In the genomic region with DNA sequence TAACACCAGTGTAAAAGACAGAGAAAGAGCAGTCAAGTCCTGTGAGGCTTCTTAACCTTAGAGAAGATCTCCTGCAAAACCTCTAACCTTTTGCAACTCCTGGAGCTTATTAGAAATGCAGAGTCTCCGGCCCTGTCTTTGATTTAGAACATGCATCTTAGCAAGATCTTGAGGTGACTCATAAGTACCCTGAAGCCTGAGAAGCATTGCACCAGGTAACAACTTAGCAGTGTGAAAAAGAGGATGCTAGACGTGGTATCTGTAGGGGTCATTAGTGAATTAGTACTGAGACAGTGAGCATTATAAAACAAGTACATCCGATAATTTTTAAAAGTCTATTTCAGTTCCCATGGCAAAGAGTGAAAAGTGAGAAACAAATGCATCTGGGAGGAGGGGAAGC, we compare ENCODE assay signal across 19 cellular contexts. TPM values are rescaled to one million over a fixed set of nuclear protein-coding genes. Genes with fewer than 3 reads are reported as not detected.
DNase-seq lines count a peak whose midpoint lies in the region; ATAC-seq and TF ChIP-seq lines count a peak whose summit lies in the region.
"Had no signal": no experiment of that assay in that cellular context is flagged by ENCODE, and none has a peak within 500 bp of the region (broad histone marks: within the 10 kb centered on the region; RNA-seq: fewer than 3 reads in every experiment).

No MANE protein-coding gene starts in this region.

- BruUV-seq in MCF 10A (replicated peaks; lab: Mats Ljungman, UMichigan), result no TSS peak

- no peaks in the 10 kb centered on the region for H3K36me3 ChIP-seq in breast epithelium
- no peaks in the 10 kb centered on the region for H3K36me3 ChIP-seq in KMS-11 (ENCODE audit: insufficient read depth)
- H3K36me3 ChIP-seq in stomach smooth muscle (ENCODE audit: control insufficient read depth in 2 of 2, insufficient read depth in 2 of 2, low read length in 2 of 2), result no peaks in the 10 kb centered on the region

- H3K4me3 Mint-ChIP-seq in MCF 10A (ENCODE audit: unreplicated experiment), result no peak overlapping the region
- peak overlapping the region; percentile 84 for H3K4me3 Mint-ChIP-seq in glutamatergic neuron (ENCODE audit: unreplicated experiment)
- H3K4me3 Mint-ChIP-seq: naive B cell; stimulated activated naive CD8-positive, alpha-beta T cell treated with anti-CD3 and anti-CD28 coated beads, Interleukin-15, amount 100 ng/mL, for 72 hours had no signal

- H3K9ac ChIP-seq in KMS-11 (no peak overlapping the region), stomach smooth muscle (ENCODE audit: low read length in 2 of 2) (no peak overlapping the region)

- no peak overlapping the region for H2AFZ ChIP-seq in KMS-11 (ENCODE audit: low read depth)

- POLR2A ChIA-PET in MCF 10A (lab: Yijun Ruan, JAX), result interaction anchor here (0.9 to 5.4 kb wide), 5 partner anchors 13 to 31 kb away, joined by 3 to 49 read pairs (median 10); no protein-coding TSS in a partner anchor

- H3K27ac Mint-ChIP-seq in MCF 10A (ENCODE audit: low read depth, unreplicated experiment), result peak overlapping the region; percentile 52
- peak overlapping the region; percentile 99 for H3K27ac Mint-ChIP-seq in glutamatergic neuron (ENCODE audit: unreplicated experiment)
- H3K27ac Mint-ChIP-seq: stimulated activated naive CD8-positive, alpha-beta T cell treated with anti-CD3 and anti-CD28 coated beads, Interleukin-15, amount 100 ng/mL, for 72 hours had no signal

- H3K4me1 Mint-ChIP-seq in MCF 10A (ENCODE audit: insufficient read depth, unreplicated experiment), result peaks cover 33% of the 10 kb centered on the region
- peaks cover 82% of the 10 kb centered on the region for H3K4me1 Mint-ChIP-seq in glutamatergic neuron (ENCODE audit: low read depth, unreplicated experiment)

- H3K4me3 ChIP-seq in breast epithelium, result no peak overlapping the region
- no peak overlapping the region for H3K4me3 ChIP-seq in KMS-11 (IDR thresholded peaks at IDR 0.05; ENCODE audit: insufficient read depth, low read depth, low read length)
- H3K4me3 ChIP-seq in stomach smooth muscle (ENCODE audit: low read length in 2 of 2), result no peak overlapping the region
- H3K4me3 ChIP-seq: body of pancreas had no signal

- CTCF ChIA-PET in MCF 10A (lab: Yijun Ruan, JAX), result interaction anchor here (0.8 to 3.3 kb wide), 7 partner anchors 12 to 148 kb away, joined by 3 to 11 read pairs (median 5); no protein-coding TSS in a partner anchor

- peak overlapping the region; percentile 81; the same call in 1 of the 2 replicates for H3K4me2 ChIP-seq in KMS-11

- H3K9me3 Mint-ChIP-seq in MCF 10A (ENCODE audit: unreplicated experiment), result no peaks in the 10 kb centered on the region
- peaks cover 32% of the 10 kb centered on the region for H3K9me3 Mint-ChIP-seq in glutamatergic neuron (ENCODE audit: unreplicated experiment)
- H3K9me3 Mint-ChIP-seq: naive B cell; stimulated activated naive CD8-positive, alpha-beta T cell treated with anti-CD3 and anti-CD28 coated beads, Interleukin-15, amount 100 ng/mL, for 72 hours had no signal

- TF ChIP-seq CTCF in MCF 10A (IDR thresholded peaks at IDR 0.05; ENCODE audit: unreplicated experiment) (no peak), breast epithelium (IDR thresholded peaks at IDR 0.05) (no peak), KMS-11 (conservative IDR thresholded peaks at IDR 0.05; ENCODE audit: low read depth, low read length) (no peak), glutamatergic neuron (IDR thresholded peaks at IDR 0.05; ENCODE audit: partially characterized antibody, unreplicated experiment) (no peak)

- H3K9me3 ChIP-seq in breast epithelium (no peaks in the 10 kb centered on the region), stomach smooth muscle (ENCODE audit: control insufficient read depth in 2 of 2, low read length in 2 of 2) (no peaks in the 10 kb centered on the region)
- H3K9me3 ChIP-seq: body of pancreas had no signal

- H3K27me3 ChIP-seq in breast epithelium (no peaks in the 10 kb centered on the region), KMS-11 (ENCODE audit: insufficient read depth, low read depth) (no peaks in the 10 kb centered on the region), stomach smooth muscle (ENCODE audit: control insufficient read depth in 1 of 2, insufficient read depth in 2 of 2, low read length in 2 of 2) (no peaks in the 10 kb centered on the region)
- H3K27me3 ChIP-seq: body of pancreas had no signal

- H3K27ac ChIP-seq in breast epithelium, result no peak overlapping the region
- H3K27ac ChIP-seq in KMS-11, result no peak overlapping the region; the same call in 1 of the 2 replicates
- H3K27ac ChIP-seq in stomach smooth muscle (ENCODE audit: low read length), result peak overlapping the region; percentile 19
- H3K27ac ChIP-seq: body of pancreas had no signal

- no peaks in the 10 kb centered on the region for H3K4me1 ChIP-seq in breast epithelium
- H3K4me1 ChIP-seq in KMS-11 (ENCODE audit: low read depth, poor library complexity, severe bottlenecking), result peaks cover 68% of the 10 kb centered on the region
- peaks cover 43% of the 10 kb centered on the region for H3K4me1 ChIP-seq in stomach smooth muscle (ENCODE audit: control insufficient read depth, insufficient read depth, low read length)
- H3K4me1 ChIP-seq: body of pancreas had no signal

- no peaks in the 10 kb centered on the region for H4K20me1 ChIP-seq in KMS-11 (ENCODE audit: insufficient read depth)

- H3K36me3 Mint-ChIP-seq in MCF 10A (ENCODE audit: insufficient read depth, unreplicated experiment) (no peaks in the 10 kb centered on the region), glutamatergic neuron (ENCODE audit: unreplicated experiment) (no peaks in the 10 kb centered on the region)
- H3K36me3 Mint-ChIP-seq: naive B cell had no signal

- H3K79me2 ChIP-seq in KMS-11 (ENCODE audit: insufficient read depth, low read depth), result no peaks in the 10 kb centered on the region

- ATAC-seq in HG02852 (IDR thresholded peaks at IDR 0.05; ENCODE audit: unreplicated experiment), result no peak
- ATAC-seq: body of pancreas; stimulated activated naive CD8-positive, alpha-beta T cell treated with anti-CD3 and anti-CD28 coated beads, Interleukin-15, amount 100 ng/mL, for 72 hours had no signal

- H3K27me3 Mint-ChIP-seq in MCF 10A (ENCODE audit: insufficient read depth, unreplicated experiment) (no peaks in the 10 kb centered on the region), glutamatergic neuron (ENCODE audit: unreplicated experiment) (peaks cover 26% of the 10 kb centered on the region)

- DNase-seq in MCF 10A (ENCODE audit: unreplicated experiment) (no peak), breast epithelium (ENCODE audit: low spot score in 2 of 2) (no peak), glutamatergic neuron (no peak), NCI-H2029 (lab: John Stamatoyannopoulos, UW) (no peak), RPMI8226 (no peak)
- DNase-seq: activated CD8-positive, alpha-beta memory T cell treated with anti-CD3 and anti-CD28 coated beads for 24 hours; activated gamma-delta T cell; body of pancreas; COR-L47; effector memory CD4-positive, alpha-beta T cell; HCEC 1CT; naive B cell; NCI-H1694; retina; SIG-M5; stimulated activated naive CD8-positive, alpha-beta T cell treated with anti-CD3 and anti-CD28 coated beads, Interleukin-15, amount 100 ng/mL, for 72 hours had no signal

- intact Hi-C loops in MCF 10A (cut with micrococcal nuclease), result no loop called here
- intact Hi-C loops in breast epithelium (cut with DNase I; ENCODE audit: low total_unique reads), result no loop called here

- TF ChIP-seq POLR2A in breast epithelium (IDR thresholded peaks at IDR 0.05), result no peak

RNA-seq across cellular contexts. Expression of gene SCHIP1, which starts 20.6 kb away (rescaled TPM):
- total RNA-seq in MCF 10A (2022), result 1.2 and 5.9 TPM in 2 replicates
- total RNA-seq in breast epithelium, result 10 to 100 TPM in 1 of 3 donors, 1 to 10 TPM in 2; 1.6 to 14.2 (median 8.8) TPM
- 76.3 TPM for total RNA-seq in glutamatergic neuron (ENCODE audit: unreplicated experiment)
